ENCODE assay signal across 32 cellular contexts in the genomic region with DNA sequence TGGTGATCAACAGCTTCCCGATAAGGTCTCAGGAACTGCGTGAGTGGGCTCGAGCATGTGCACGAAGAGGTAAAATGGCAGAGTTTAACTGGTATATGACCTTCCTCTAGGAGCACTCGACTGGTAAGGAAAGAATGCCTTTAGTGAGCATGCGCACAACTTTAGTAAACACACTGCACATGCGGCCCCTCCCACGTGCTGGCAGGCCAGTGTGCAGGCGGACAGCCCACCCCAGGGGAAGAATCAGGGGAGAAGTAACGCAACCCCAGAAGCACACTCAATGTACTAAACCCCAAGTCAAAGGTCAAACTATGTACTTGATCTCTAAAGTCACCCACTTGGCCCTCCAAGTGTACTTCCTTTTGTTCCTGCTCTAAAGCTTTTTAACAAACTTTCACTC. TPM values are rescaled to one million over a fixed set of nuclear protein-coding genes. Genes with fewer than 3 reads are reported as not detected.
"Had no signal": no experiment of that assay in that cellular context is flagged by ENCODE, and none has a peak within 500 bp of the region (broad histone marks: within the 10 kb centered on the region; RNA-seq: fewer than 3 reads in every experiment).

No MANE protein-coding gene starts in this region.

- H3K4me3 ChIP-seq: adrenal gland, body of pancreas, breast epithelium, PC-9, SK-N-MC had no signal

- ATAC-seq: activated naive CD4-positive, alpha-beta T cell treated with anti-CD3 and anti-CD28 coated beads, Interleukin-2, amount 50 U/mL, for 72 hours; body of pancreas; Right ventricle myocardium inferior had no signal

- H3K4me1 Mint-ChIP-seq: activated CD4-positive, alpha-beta T cell treated with anti-CD3 and anti-CD28 coated beads, Interleukin-2, amount 10 ng/mL, durations not matched to agents 24 days and 14 days had no signal

- H3K36me3 ChIP-seq: adrenal gland, breast epithelium had no signal

- DNase-seq: activated CD4-positive, alpha-beta T cell treated with anti-CD3 and anti-CD28 coated beads, Interleukin-2, amount 10 ng/mL, durations not matched to agents 24 days and 14 days; activated CD4-positive, alpha-beta T cell treated with anti-CD3 and anti-CD28 coated beads, Interleukin-2, amount 50 U/mL, for 48 hours; activated gamma-delta T cell; activated naive CD4-positive, alpha-beta T cell treated with Interleukin-2 at 50 U/mL for 16 hours; activated T-cell treated with anti-CD3 and anti-CD28 coated beads, Interleukin-2, amount 50 U/mL, for 24 hours; adrenal gland; body of pancreas; NCI-H1105; NCI-H1417 treated with DMSO at 0.1 percent for 48 hours; NCI-H187 treated with DMSO at 0.1 percent for 48 hours; NCI-H2081; NCI-H2171 treated with DMSO at 0.1 percent for 48 hours; NCI-H345; NCI-H524 treated with DMSO at 0.1 percent for 48 hours; NCI-H748 treated with DMSO at 0.1 percent for 48 hours; NK-92 treated with Interleukin-12 subunit alpha and Interleukin-12 subunit beta, amount 100 ng/mL, for 24 hours; PC-9 had no signal

- H3K27me3 Mint-ChIP-seq: activated CD4-positive, alpha-beta T cell treated with anti-CD3 and anti-CD28 coated beads, Interleukin-2, amount 10 ng/mL, durations not matched to agents 24 days and 14 days; activated T-cell treated with anti-CD3 and anti-CD28 coated beads, Interleukin-2, amount 50 U/mL, for 24 hours had no signal

- H2AFZ ChIP-seq: PC-9 had no signal

- FAIRE-seq: astrocyte, RCC 7860, TTC549 had no signal

- H3K4me3 Mint-ChIP-seq: activated CD4-positive, alpha-beta T cell treated with anti-CD3 and anti-CD28 coated beads, Interleukin-2, amount 10 ng/mL, durations not matched to agents 24 days and 14 days; activated T-cell treated with anti-CD3 and anti-CD28 coated beads, Interleukin-2, amount 50 U/mL, for 24 hours; T-helper 1 cell treated with Interleukin-12 subunit alpha and Interleukin-12 subunit beta and Interleukin-4 antibody, amounts not matched to agents 30 μg/mL and 1 μg/mL, for 36 hours; T-helper 2 cell treated with Interferon-gamma antibody and Interleukin-4, amounts not matched to agents 5 μg/mL and 100 μg/mL, for 36 hours had no signal

- H3K36me3 Mint-ChIP-seq: activated naive CD4-positive, alpha-beta T cell treated with anti-CD3 and anti-CD28 coated beads, Interleukin-2, amount 50 U/mL, for 72 hours had no signal

- H3K4me2 ChIP-seq: PC-9 had no signal

- H3K27me3 ChIP-seq: adrenal gland, body of pancreas, breast epithelium had no signal

- H3K27ac Mint-ChIP-seq: activated CD4-positive, alpha-beta T cell treated with anti-CD3 and anti-CD28 coated beads, Interleukin-2, amount 10 ng/mL, durations not matched to agents 24 days and 14 days; activated naive CD4-positive, alpha-beta T cell treated with anti-CD3 and anti-CD28 coated beads, Interleukin-2, amount 50 U/mL, for 72 hours; activated T-cell treated with anti-CD3 and anti-CD28 coated beads, Interleukin-2, amount 50 U/mL, for 24 hours; activated T-helper 2 cell treated with anti-CD3 and anti-CD28 coated beads, Interferon-gamma antibody, Interleukin-2, Interleukin-4, amounts not matched to agents 10 μg/mL and 5 μg/mL and 100 μg/mL, durations not matched to agents 14 hours and 24 hours and 36 hours; T-helper 1 cell treated with Interleukin-12 subunit alpha and Interleukin-12 subunit beta and Interleukin-4 antibody, amounts not matched to agents 30 μg/mL and 1 μg/mL, for 36 hours; T-helper 2 cell treated with Interferon-gamma antibody and Interleukin-4, amounts not matched to agents 5 μg/mL and 100 μg/mL, for 36 hours had no signal

- H3K9me3 Mint-ChIP-seq: activated CD4-positive, alpha-beta T cell treated with anti-CD3 and anti-CD28 coated beads, Interleukin-2, amount 10 ng/mL, durations not matched to agents 24 days and 14 days; activated naive CD4-positive, alpha-beta T cell treated with anti-CD3 and anti-CD28 coated beads, Interleukin-2, amount 50 U/mL, for 72 hours; activated T-cell treated with anti-CD3 and anti-CD28 coated beads, Interleukin-2, amount 50 U/mL, for 24 hours; activated T-helper 2 cell treated with anti-CD3 and anti-CD28 coated beads, Interferon-gamma antibody, Interleukin-2, Interleukin-4, amounts not matched to agents 10 μg/mL and 5 μg/mL and 100 μg/mL, durations not matched to agents 14 hours and 24 hours and 36 hours; T-helper 1 cell treated with Interleukin-12 subunit alpha and Interleukin-12 subunit beta and Interleukin-4 antibody, amounts not matched to agents 30 μg/mL and 1 μg/mL, for 36 hours; T-helper 2 cell treated with Interferon-gamma antibody and Interleukin-4, amounts not matched to agents 5 μg/mL and 100 μg/mL, for 36 hours had no signal

- H3K9me3 ChIP-seq: adrenal gland, body of pancreas, breast epithelium had no signal

- H3K4me1 ChIP-seq: adrenal gland, body of pancreas, breast epithelium had no signal

- H3K27ac ChIP-seq: adrenal gland, body of pancreas, breast epithelium, PC-9, RWPE1, SK-N-MC had no signal

RNA-seq across cellular contexts. Expression of a gene that starts 28.7 kb away (rescaled TPM):
- total RNA-seq: activated CD4-positive, alpha-beta T cell treated with anti-CD3 and anti-CD28 coated beads, Interleukin-2, amount 10 ng/mL, durations not matched to agents 24 days and 14 days; activated CD8-positive, alpha-beta memory T cell treated with anti-CD3 and anti-CD28 coated beads for 36 hours; activated naive CD4-positive, alpha-beta T cell treated with anti-CD3 and anti-CD28 coated beads, Interleukin-2, amount 50 U/mL, for 72 hours; activated T-helper 2 cell treated with anti-CD3 and anti-CD28 coated beads, Interferon-gamma antibody, Interleukin-2, Interleukin-4, amounts not matched to agents 10 μg/mL and 5 μg/mL and 100 μg/mL, durations not matched to agents 14 hours and 24 hours and 36 hours; astrocyte; body of pancreas; cardiac septum; M059J; NCI-H460; PC-9; Right ventricle myocardium inferior had no signal
- polyA plus RNA-seq: adrenal gland had no signal
